In genomic region chr19:38047048-38047435, GRCh38 we compare ENCODE assay signal across 14 cellular contexts.
A peak's percentile ranks its signal among the peaks of the same experiment; 100 is the strongest.
DNase-seq lines count a peak whose midpoint lies in the region; ATAC-seq, FAIRE-seq and TF ChIP-seq lines count a peak whose summit lies in the region.
"Had no signal": no experiment of that assay in that cellular context is flagged by ENCODE, and none has a peak within 500 bp of the region (broad histone marks: within the 10 kb centered on the region; RNA-seq: fewer than 3 reads in every experiment).

No MANE protein-coding gene starts in this region.

- H3K4me3 ChIP-seq in DND-41 (ENCODE audit: low read depth in 1 of 2, low read length in 2 of 2) (no peak overlapping the region), neutrophil (ENCODE audit: low read depth in 1 of 2, low read length in 1 of 2) (no peak overlapping the region)
- no peak overlapping the region for H3K4me3 ChIP-seq in effector memory CD4-positive, alpha-beta T cell (ENCODE audit: insufficient read depth, low read depth, low read length, poor library complexity, severe bottlenecking)

- H3K9me3 ChIP-seq in DND-41 (ENCODE audit: insufficient read depth, low read length, severe bottlenecking) (no peaks in the 10 kb centered on the region), neutrophil (no peaks in the 10 kb centered on the region)
- H3K9me3 ChIP-seq in effector memory CD4-positive, alpha-beta T cell (ENCODE audit: control insufficient read depth, low read length): no peaks in the 10 kb centered on the region

- DNase-seq in DND-41 (peak; percentile 36), NCI-H69 (lab: John Stamatoyannopoulos, UW) (peak; percentile 41), RCC 7860 (ENCODE audit: low spot score) (no peak), SHP77 (lab: John Stamatoyannopoulos, UW) (no peak), GM03348 (ENCODE audit: low spot score) (no peak)
- DNase-seq in activated naive CD4-positive, alpha-beta T cell treated with anti-CD3 and anti-CD28 coated beads, Interleukin-2, amount 50 U/mL, for 16 hours: peak; percentile 53
- DNase-seq in effector memory CD4-positive, alpha-beta T cell: no peak
- DNase-seq: amniotic stem cell, Caco-2, dermis blood vessel endothelial cell, foreskin melanocyte had no signal

- no peaks in the 10 kb centered on the region; the same call in 1 of the 2 replicates for H4K20me1 ChIP-seq in DND-41 (ENCODE audit: insufficient read depth, low read length)

- peaks cover 36% of the 10 kb centered on the region for H3K4me1 ChIP-seq in DND-41 (ENCODE audit: insufficient read depth, low read length)
- H3K4me1 ChIP-seq in neutrophil (ENCODE audit: control insufficient read depth in 1 of 2, insufficient read depth in 1 of 2, low read depth in 1 of 2, low read length in 1 of 2): peaks cover 33 to 37% of the 10 kb centered on the region in 2 experiments
- peaks cover 19% of the 10 kb centered on the region for H3K4me1 ChIP-seq in effector memory CD4-positive, alpha-beta T cell (ENCODE audit: control insufficient read depth, insufficient read depth, low read length, poor library complexity, severe bottlenecking)
- H3K4me1 ChIP-seq: Caco-2 had no signal

- no peak for TF ChIP-seq CTCF in DND-41 (IDR thresholded peaks at IDR 0.05; ENCODE audit: borderline replicate concordance, extremely low read depth, low read length, poor library complexity, severe bottlenecking)
- TF ChIP-seq CTCF in neutrophil (IDR thresholded peaks at IDR 0.05): no peak

- H3K36me3 ChIP-seq in DND-41 (ENCODE audit: insufficient read depth, low read length) (no peaks in the 10 kb centered on the region), neutrophil (no peaks in the 10 kb centered on the region)
- no peaks in the 10 kb centered on the region for H3K36me3 ChIP-seq in effector memory CD4-positive, alpha-beta T cell (ENCODE audit: control insufficient read depth, insufficient read depth, low read length)

- H3K27ac ChIP-seq in DND-41 (ENCODE audit: low read length) (peak overlapping the region; percentile 83), neutrophil (peak overlapping the region; percentile 96)
- no peak overlapping the region for H3K27ac ChIP-seq in effector memory CD4-positive, alpha-beta T cell (ENCODE audit: insufficient read depth, low read length, poor library complexity, severe bottlenecking)
- H3K27ac ChIP-seq: VCaP had no signal

- H3K27me3 ChIP-seq in DND-41 (ENCODE audit: insufficient read depth, low read length, poor library complexity): no peaks in the 10 kb centered on the region
- H3K27me3 ChIP-seq in neutrophil: no peaks in the 10 kb centered on the region
- H3K27me3 ChIP-seq in effector memory CD4-positive, alpha-beta T cell (replicated peaks; ENCODE audit: control insufficient read depth, insufficient read depth, low read length, poor library complexity, severe bottlenecking): no peaks in the 10 kb centered on the region

- no peak for FAIRE-seq in RCC 7860 (lab: Jason Lieb, UNC)
- FAIRE-seq: keratinocyte had no signal

- H2AFZ ChIP-seq in DND-41 (ENCODE audit: low read depth, low read length): no peak overlapping the region

- no peaks in the 10 kb centered on the region for H3K79me2 ChIP-seq in DND-41 (ENCODE audit: insufficient read depth, low read length)

- no peak overlapping the region for H3K4me2 ChIP-seq in DND-41 (ENCODE audit: insufficient read depth, low read length)

- ATAC-seq in DND-41 (ENCODE audit: insufficient read depth, low read depth): no peak

- H3K9ac ChIP-seq in DND-41 (ENCODE audit: low read depth, low read length): no peak overlapping the region

Comparison
In these comparisons a context has a peak if more than half of its experiments do, and no peak if none do; other contexts are left out.
1. DNase-seq: peak in DND-41 (single experiment), NCI-H69 (single experiment) and activated naive CD4-positive, alpha-beta T cell treated with anti-CD3 and anti-CD28 coated beads, Interleukin-2, amount 50 U/mL, for 16 hours (single experiment); none in RCC 7860 (single experiment), SHP77 (0 of 2), effector memory CD4-positive, alpha-beta T cell (0 of 3) and GM03348 (single experiment).